Comparison of ENCODE assay signal across 29 cellular contexts in genomic region chr12:22124987-22125386, GRCh38.
"Had no signal": no experiment of that assay in that cellular context is flagged by ENCODE, and none has a peak within 500 bp of the region (broad histone marks: within the 10 kb centered on the region; RNA-seq: fewer than 3 reads in every experiment).

No MANE protein-coding gene starts in this region.

- H3K27ac ChIP-seq: colonic mucosa, coronary artery, dorsolateral prefrontal cortex, epithelial cell of prostate, esophagus muscularis mucosa, esophagus squamous epithelium, foreskin keratinocyte, gastrocnemius medialis, gastroesophageal sphincter, heart left ventricle, heart right ventricle, hepatocyte had no signal

- H3K4me1 ChIP-seq: colonic mucosa, esophagus squamous epithelium, gastrocnemius medialis, heart right ventricle had no signal

- H2AFZ ChIP-seq: hepatocyte had no signal

- DNase-seq: colonic mucosa; cortex of kidney; dermis blood vessel endothelial cell; dorsolateral prefrontal cortex; effector CD4-positive, alpha-beta T cell; effector CD8-positive, alpha-beta T cell; effector memory CD4-positive, alpha-beta T cell; effector memory CD8-positive, alpha-beta T cell; endodermal cell; erythroblast; esophagus squamous epithelium; foreskin fibroblast; foreskin keratinocyte; foreskin melanocyte; gastrocnemius medialis; glutamatergic neuron; head of caudate nucleus; heart left ventricle; heart right ventricle had no signal

- ATAC-seq: effector memory CD8-positive, alpha-beta T cell; esophagus mucosa; foreskin keratinocyte; gastrocnemius medialis; gastroesophageal sphincter; heart left ventricle; heart right ventricle had no signal

- H3K36me3 ChIP-seq: colonic mucosa, esophagus muscularis mucosa, esophagus squamous epithelium, gastrocnemius medialis, gastroesophageal sphincter, heart left ventricle, heart right ventricle had no signal

- H3K4me3 ChIP-seq: colonic mucosa, coronary artery, dorsolateral prefrontal cortex, esophagus muscularis mucosa, esophagus squamous epithelium, gastrocnemius medialis, gastroesophageal sphincter, heart left ventricle, heart right ventricle, hepatocyte had no signal

- H3K9me3 ChIP-seq: colonic mucosa, esophagus muscularis mucosa, gastrocnemius medialis, gastroesophageal sphincter had no signal

- H3K79me2 ChIP-seq: hepatocyte had no signal

- H3K4me2 ChIP-seq: hepatocyte had no signal

- H3K27me3 ChIP-seq: colonic mucosa, dorsolateral prefrontal cortex, esophagus muscularis mucosa, esophagus squamous epithelium, foreskin keratinocyte, gastrocnemius medialis, gastroesophageal sphincter, heart left ventricle, hepatocyte had no signal

- FAIRE-seq: colon, endometrium, endothelial cell of umbilical vein, frontal cortex had no signal
